8 cellular contexts compared by ENCODE assay signal in genomic region chr12:47808574-47809380, GRCh38. TPM values are rescaled to one million over a fixed set of nuclear protein-coding genes. Genes with fewer than 3 reads are reported as not detected.
DNase-seq lines count a peak whose midpoint lies in the region; ATAC-seq and TF ChIP-seq lines count a peak whose summit lies in the region.

No MANE protein-coding gene starts in this region.

- H3K27me3 Mint-ChIP-seq in activated naive CD8-positive, alpha-beta T cell treated with anti-CD3 and anti-CD28 coated beads, Interleukin-2, amount 50 U/mL, for 24 hours: no peaks in the 10 kb centered on the region

- intact Hi-C loops in left lung (cut with DNase I): no loop called here
- intact Hi-C loops in transverse colon (cut with DNase I; ENCODE audit: low total_unique reads): no loop called here

- H3K27me3 ChIP-seq in OCI-LY1 (ENCODE audit: insufficient read depth, low read length) (no peaks in the 10 kb centered on the region), left lung (no peaks in the 10 kb centered on the region), transverse colon (no peaks in the 10 kb centered on the region)

- peak overlapping the region; percentile 44 for H3K4me3 ChIP-seq in OCI-LY1 (ENCODE audit: low read depth, low read length, poor library complexity, severe bottlenecking)
- peak overlapping the region in 1 of 2 donors; percentile 1 for H3K4me3 ChIP-seq in left lung
- H3K4me3 ChIP-seq in transverse colon: no peak overlapping the region

- no peak for TF ChIP-seq POLR2A in transverse colon (IDR thresholded peaks at IDR 0.05)

- peak overlapping the region; percentile 74 for H3K4me3 Mint-ChIP-seq in activated naive CD8-positive, alpha-beta T cell treated with anti-CD3 and anti-CD28 coated beads, Interleukin-2, amount 50 U/mL, for 24 hours

- TF ChIP-seq CTCF in GM10266 (IDR thresholded peaks at IDR 0.05; ENCODE audit: control insufficient read depth, insufficient read depth, low read depth, missing control alignments): peak; percentile 26
- TF ChIP-seq CTCF in OCI-LY1 (IDR thresholded peaks at IDR 0.05; ENCODE audit: low read length): peak; percentile 32
- peak in 1 of 2 donors; percentile 27 for TF ChIP-seq CTCF in left lung (IDR thresholded peaks at IDR 0.05)
- no peak for TF ChIP-seq CTCF in transverse colon (IDR thresholded peaks at IDR 0.05)

- H3K4me2 ChIP-seq in OCI-LY1 (ENCODE audit: low read length): peak overlapping the region; percentile 67

- no peak for TF ChIP-seq EP300 in transverse colon (IDR thresholded peaks at IDR 0.05; ENCODE audit: low read depth)

- peak overlapping the region; percentile 93 for H3K27ac Mint-ChIP-seq in activated naive CD8-positive, alpha-beta T cell treated with anti-CD3 and anti-CD28 coated beads, Interleukin-2, amount 50 U/mL, for 24 hours

- peaks cover 94% of the 10 kb centered on the region for H3K4me1 Mint-ChIP-seq in activated naive CD8-positive, alpha-beta T cell treated with anti-CD3 and anti-CD28 coated beads, Interleukin-2, amount 50 U/mL, for 24 hours

- H3K4me1 ChIP-seq in OCI-LY1 (ENCODE audit: insufficient read depth, low read length, severe bottlenecking) (peaks cover 95% of the 10 kb centered on the region), left lung (peaks cover 86 to 100% of the 10 kb centered on the region in 2 donors), transverse colon (peaks cover 74 to 98% (median 93%) of the 10 kb centered on the region in 4 donors)

- H2AFZ ChIP-seq in OCI-LY1 (ENCODE audit: low read length): no peak overlapping the region

- peak overlapping the region; percentile 26; the same call in 1 of the 2 replicates for H3K9ac ChIP-seq in OCI-LY1 (ENCODE audit: low read length)

- no peaks in the 10 kb centered on the region for H4K20me1 ChIP-seq in OCI-LY1 (ENCODE audit: insufficient read depth, low read length)

- H3K27ac ChIP-seq in OCI-LY1 (ENCODE audit: low read depth, low read length, poor library complexity, severe bottlenecking) (peak overlapping the region; percentile 98), left lung (peak overlapping the region; percentile 78 to 92), transverse colon (peak overlapping the region; percentile 93 to 97 (median 96))

- DNase-seq in GM10266 (ENCODE audit: extremely low spot score) (no peak), left lung (peak; percentile 58 to 87), transverse colon (peak; percentile 38)
- DNase-seq in activated naive CD8-positive, alpha-beta T cell treated with anti-CD3 and anti-CD28 coated beads, Interleukin-2, amount 50 U/mL, for 24 hours: peak; percentile 74

- WGBS in transverse colon (ENCODE audit: low coverage in 1 of 2), 2 donors: 58 to 63% methylated on average over 2 to 9 of the region's 9 CpGs

- peaks cover 44% of the 10 kb centered on the region for H3K36me3 Mint-ChIP-seq in activated naive CD8-positive, alpha-beta T cell treated with anti-CD3 and anti-CD28 coated beads, Interleukin-2, amount 50 U/mL, for 24 hours (ENCODE audit: low read depth)

- H3K36me3 ChIP-seq in OCI-LY1 (ENCODE audit: insufficient read depth, low read length): peaks cover 28% of the 10 kb centered on the region
- peaks cover 0 to 6% of the 10 kb centered on the region in 2 donors for H3K36me3 ChIP-seq in left lung
- H3K36me3 ChIP-seq in transverse colon: no peaks in the 10 kb centered on the region

- H3F3A ChIP-seq in OCI-LY1 (ENCODE audit: insufficient read depth, low read length): no peaks in the 10 kb centered on the region

- ATAC-seq in activated naive CD8-positive, alpha-beta T cell treated with anti-CD3 and anti-CD28 coated beads, Interleukin-2, amount 50 U/mL, for 24 hours: peak; percentile 37
- ATAC-seq in left lung (peak; percentile 7), HG03442 (IDR thresholded peaks at IDR 0.05; ENCODE audit: unreplicated experiment) (no peak), HG03378 (IDR thresholded peaks at IDR 0.05; ENCODE audit: unreplicated experiment) (no peak), GM19463 (IDR thresholded peaks at IDR 0.05; ENCODE audit: unreplicated experiment) (no peak)

- no peaks in the 10 kb centered on the region for H3K9me3 Mint-ChIP-seq in activated naive CD8-positive, alpha-beta T cell treated with anti-CD3 and anti-CD28 coated beads, Interleukin-2, amount 50 U/mL, for 24 hours

- in situ Hi-C loops in transverse colon (cut with MboI; ENCODE audit: low pct_ligation_motif_present in 1 of 4, low pct_unique_long_range_greater_than_20kb in 1 of 4, low sequenced_read_pairs in 3 of 4): no loop called here

- H3K9me3 ChIP-seq in OCI-LY1 (ENCODE audit: low read length): no peaks in the 10 kb centered on the region
- H3K9me3 ChIP-seq in left lung: no peaks in the 10 kb centered on the region
- H3K9me3 ChIP-seq in transverse colon: no peaks in the 10 kb centered on the region

- H3K79me2 ChIP-seq in OCI-LY1 (ENCODE audit: insufficient read depth, low read length): peaks cover 25% of the 10 kb centered on the region

- H3K9me2 ChIP-seq in OCI-LY1 (ENCODE audit: low read depth, low read length): no peaks in the 10 kb centered on the region

RNA-seq across cellular contexts. Expression of gene HDAC7, which starts 10.9 kb away (rescaled TPM):
- total RNA-seq in left lung (100 to 1,000 TPM; 102 to 115 TPM), transverse colon (100 to 1,000 TPM in 1 of 4 donors, 10 to 100 TPM in 3; 19.4 to 133 (median 28.3) TPM)

RNA-seq across cellular contexts. Expression of gene SLC48A1, which starts 35.7 kb away (rescaled TPM):
- total RNA-seq in left lung: 10 to 100 TPM; 35.4 to 38.6 TPM
- total RNA-seq in transverse colon: 10 to 100 TPM; 19.9 to 76.7 (median 23.1) TPM

RNA-seq across cellular contexts. Expression of gene RAPGEF3, which starts 50.1 kb away (rescaled TPM):
- 10 to 100 TPM; 15.9 to 28.9 TPM for total RNA-seq in left lung
- 10 to 100 TPM in 2 of 4 donors, 1 to 10 TPM in 2; 8.1 to 51.7 (median 24.6) TPM for total RNA-seq in transverse colon

Comparison
In these comparisons a context has a peak if more than half of its experiments do, and no peak if none do; other contexts are left out.
1. CTCF ChIP-seq: peak in GM10266 (single experiment) and OCI-LY1 (single experiment); none in transverse colon (0 of 5).
2. ATAC-seq: peak in activated naive CD8-positive, alpha-beta T cell treated with anti-CD3 and anti-CD28 coated beads, Interleukin-2, amount 50 U/mL, for 24 hours (single experiment) and left lung (single experiment); none in HG03442 (single experiment), HG03378 (single experiment) and GM19463 (single experiment).
3. Peak in every context shown above with its lines, with median percentiles within 50 percentile points of each other: H3K27ac ChIP-seq.